ENCODE assay signal across 24 cellular contexts in the genomic region with DNA sequence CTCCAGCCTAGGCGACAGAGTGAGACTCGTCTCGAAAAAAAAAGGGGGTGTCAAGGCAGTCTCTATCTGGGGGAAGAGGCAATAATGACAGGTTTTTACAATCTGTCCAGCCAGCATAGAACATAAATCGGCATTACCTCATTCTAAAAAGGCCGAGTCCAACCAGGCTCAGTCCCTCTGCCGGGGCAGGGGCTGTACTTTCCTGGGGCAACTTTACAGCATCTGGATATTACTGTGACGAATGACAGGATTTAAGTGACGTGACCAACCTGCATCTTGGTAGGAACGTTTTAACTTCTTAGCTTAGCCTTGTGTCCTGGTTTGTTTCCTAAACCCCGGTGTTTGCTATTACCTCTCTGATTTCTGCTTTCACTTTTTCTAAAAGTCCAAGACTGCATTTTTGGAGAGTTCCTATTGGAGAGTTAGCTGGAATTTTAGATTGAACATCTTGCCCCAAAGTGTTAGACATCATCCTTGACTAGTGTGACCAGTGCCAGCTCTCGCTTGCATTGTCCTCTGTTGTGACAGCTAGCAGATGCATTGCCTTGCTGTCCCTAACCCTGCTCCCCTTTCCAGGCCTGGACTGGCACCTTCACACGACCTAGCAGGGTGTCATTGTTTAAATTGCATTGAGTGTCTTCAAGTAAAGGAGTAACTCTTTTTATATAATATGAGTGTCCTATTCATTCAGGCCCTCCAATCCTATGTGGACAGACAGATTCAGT.
DNase-seq lines count a peak whose midpoint lies in the region; ATAC-seq and TF ChIP-seq lines count a peak whose summit lies in the region.
"Had no signal": no experiment of that assay in that cellular context is flagged by ENCODE, and none has a peak within 500 bp of the region (broad histone marks: within the 10 kb centered on the region; RNA-seq: fewer than 3 reads in every experiment).

No MANE protein-coding gene starts in this region.

- H3K27me3 Mint-ChIP-seq in HFFc6 (ENCODE audit: insufficient read depth) = peaks cover 6% of the 10 kb centered on the region
- H3K27me3 Mint-ChIP-seq: activated CD4-positive, alpha-beta memory T cell treated with anti-CD3 and anti-CD28 coated beads for 36 hours; T-cell had no signal

- peaks cover 10% of the 10 kb centered on the region for H3K9me3 ChIP-seq in BLaER1
- no peaks in the 10 kb centered on the region for H3K9me3 ChIP-seq in hepatocyte (ENCODE audit: low read depth)
- H3K9me3 ChIP-seq in aorta (ENCODE audit: control insufficient read depth, low read length) = no peaks in the 10 kb centered on the region
- H3K9me3 ChIP-seq: heart left ventricle, psoas muscle, tibial nerve had no signal

- H3K36me3 ChIP-seq in BLaER1 (no peaks in the 10 kb centered on the region; the same call in 1 of the 2 replicates), hepatocyte (replicated peaks; ENCODE audit: insufficient read depth, low read depth) (no peaks in the 10 kb centered on the region), rectal smooth muscle tissue (ENCODE audit: control insufficient read depth, insufficient read depth, low read length) (no peaks in the 10 kb centered on the region), aorta (ENCODE audit: control insufficient read depth in 1 of 2, insufficient read depth in 2 of 2, low read length in 1 of 2) (no peaks in the 10 kb centered on the region)
- H3K36me3 ChIP-seq: heart left ventricle had no signal

- H3K9me3 Mint-ChIP-seq in HFFc6 = no peaks in the 10 kb centered on the region
- H3K9me3 Mint-ChIP-seq: activated CD4-positive, alpha-beta memory T cell treated with anti-CD3 and anti-CD28 coated beads for 36 hours had no signal

- H3K27ac ChIP-seq in BLaER1 (no peak overlapping the region), hepatocyte (peak overlapping the region; percentile 34), rectal smooth muscle tissue (ENCODE audit: low read depth, low read length) (peak overlapping the region; percentile 19), aorta (ENCODE audit: low read depth in 1 of 2, low read length in 2 of 2) (no peak overlapping the region)
- H3K27ac ChIP-seq: psoas muscle, RWPE1 had no signal

- H3K9ac ChIP-seq in BLaER1 (no peak overlapping the region), rectal smooth muscle tissue (ENCODE audit: low read length) (no peak overlapping the region)

- no peak overlapping the region; the same call in 1 of the 2 replicates for H3K27ac Mint-ChIP-seq in HFFc6
- H3K27ac Mint-ChIP-seq: activated CD4-positive, alpha-beta memory T cell treated with anti-CD3 and anti-CD28 coated beads for 36 hours; activated naive CD8-positive, alpha-beta T cell treated with anti-CD3 and anti-CD28 coated beads, Interleukin-2, amount 10 ng/mL, durations not matched to agents 7 days and 5 days; H9; T-cell had no signal

- H3K4me3 Mint-ChIP-seq in HFFc6 = peak overlapping the region; percentile 1; the same call in 1 of the 2 replicates
- H3K4me3 Mint-ChIP-seq: activated CD4-positive, alpha-beta memory T cell treated with anti-CD3 and anti-CD28 coated beads for 36 hours; activated naive CD8-positive, alpha-beta T cell treated with anti-CD3 and anti-CD28 coated beads, Interleukin-2, amount 10 ng/mL, durations not matched to agents 7 days and 5 days; H9; T-cell had no signal

- H3K4me3 ChIP-seq in BLaER1 (no peak overlapping the region), hepatocyte (no peak overlapping the region), rectal smooth muscle tissue (ENCODE audit: low read length) (no peak overlapping the region), aorta (ENCODE audit: low read length in 2 of 2) (no peak overlapping the region)
- H3K4me3 ChIP-seq: heart left ventricle, psoas muscle, skin epidermis, tibial nerve had no signal

- no peaks in the 10 kb centered on the region for H4K20me1 ChIP-seq in BLaER1
- H4K20me1 ChIP-seq in hepatocyte (ENCODE audit: insufficient read depth, poor library complexity, severe bottlenecking) = no peaks in the 10 kb centered on the region

- TF ChIP-seq CTCF in HFFc6 (IDR thresholded peaks at IDR 0.05) = no peak
- TF ChIP-seq CTCF in hepatocyte (IDR thresholded peaks at IDR 0.05; ENCODE audit: poor library complexity) = no peak

- 74% methylated on average over 12 of the region's 12 CpGs for WGBS in hepatocyte (ENCODE audit: low lambda C conversion rate, missing lambda C conversion rate)
- WGBS in aorta, 2 donors = 95 to 98% methylated on average over 12 of the region's 12 CpGs

- no peaks in the 10 kb centered on the region for H3K9me2 ChIP-seq in hepatocyte (replicated peaks; ENCODE audit: insufficient read depth)

- intact Hi-C loops in aorta (cut with DNase I) = no loop called here

- H3K36me3 Mint-ChIP-seq in HFFc6 (ENCODE audit: low read depth) = peaks cover 27% of the 10 kb centered on the region; the same call in 1 of the 2 replicates

- H2AFZ ChIP-seq in hepatocyte = no peak overlapping the region

- ATAC-seq in aorta (ENCODE audit: low FRiP score) (no peak), GM18519 (IDR thresholded peaks at IDR 0.05; ENCODE audit: low FRiP score, unreplicated experiment) (no peak)
- ATAC-seq: psoas muscle had no signal

- H3K4me1 Mint-ChIP-seq in HFFc6 (ENCODE audit: low read depth) = peaks cover 59% of the 10 kb centered on the region

- DNase-seq in HFFc6 (no peak), hepatocyte (ENCODE audit: low spot score) (no peak), aorta (no peak), NOMO-1 treated with dmso at 0.1 percent for 144 hours (lab: John Stamatoyannopoulos, UW; ENCODE audit: unreplicated experiment) (no peak)
- DNase-seq: activated CD4-positive, alpha-beta memory T cell treated with anti-CD3 and anti-CD28 coated beads for 36 hours; activated CD4-positive, CD25-positive, alpha-beta regulatory T cell treated with anti-CD3 and anti-CD28 coated beads, Interleukin-2, amount 50 U/mL, for 72 hours; activated effector memory CD4-positive, alpha-beta T cell treated with anti-CD3 and anti-CD28 coated beads, Interleukin-2, amount 50 U/mL, for 16 hours; activated naive CD8-positive, alpha-beta T cell treated with anti-CD3 and anti-CD28 coated beads, Interleukin-2, amount 10 ng/mL, durations not matched to agents 7 days and 5 days; C1 segment of cervical spinal cord; DMS79 treated with DMSO at 0.1 percent for 48 hours; H9; heart left ventricle; KG1; NCI-H1417 treated with DMSO at 0.1 percent for 48 hours; psoas muscle; stimulated activated CD4-positive, alpha-beta T cell treated with anti-CD3 and anti-CD28 coated beads, Interleukin-1b, Interleukin-23, amount 100 ng/mL, for 48 hours; stimulated activated CD8-positive, alpha-beta memory T cell treated with anti-CD3 and anti-CD28 coated beads, Interleukin-4, amount 100 ng/mL, for 48 hours; T-cell had no signal

- no peaks in the 10 kb centered on the region for H3K27me3 ChIP-seq in BLaER1
- no peaks in the 10 kb centered on the region for H3K27me3 ChIP-seq in hepatocyte
- no peaks in the 10 kb centered on the region for H3K27me3 ChIP-seq in rectal smooth muscle tissue (ENCODE audit: control insufficient read depth, insufficient read depth, low read length)
- no peaks in the 10 kb centered on the region for H3K27me3 ChIP-seq in aorta (ENCODE audit: control insufficient read depth in 1 of 2, insufficient read depth in 2 of 2, low read length in 1 of 2)
- H3K27me3 ChIP-seq: heart left ventricle, tibial nerve had no signal

- H3K4me2 ChIP-seq in BLaER1 = peak overlapping the region; percentile 70
- H3K4me2 ChIP-seq in hepatocyte = no peak overlapping the region

- H3K79me2 ChIP-seq in hepatocyte = peaks cover 21% of the 10 kb centered on the region

- peaks cover 60% of the 10 kb centered on the region for H3K4me1 ChIP-seq in BLaER1
- peaks cover 27% of the 10 kb centered on the region for H3K4me1 ChIP-seq in hepatocyte (ENCODE audit: insufficient read depth)
- H3K4me1 ChIP-seq in rectal smooth muscle tissue (ENCODE audit: control insufficient read depth, insufficient read depth, low read length) = peaks cover 31% of the 10 kb centered on the region
- H3K4me1 ChIP-seq in aorta (ENCODE audit: control insufficient read depth in 1 of 2, insufficient read depth in 2 of 2, low read length in 2 of 2) = peaks cover 0 to 8% of the 10 kb centered on the region in 2 donors

Comparison
In these comparisons a context has a peak if more than half of its experiments do, and no peak if none do; other contexts are left out.
1. H3K27ac ChIP-seq: peak in hepatocyte (single experiment) and rectal smooth muscle tissue (single experiment); none in BLaER1 (single experiment) and aorta (0 of 2).